11 cellular contexts compared by ENCODE assay signal in genomic region chr19:939922-940321, GRCh38. TPM values are rescaled to one million over a fixed set of nuclear protein-coding genes. Genes with fewer than 3 reads are reported as not detected.
DNase-seq lines count a peak whose midpoint lies in the region; ATAC-seq and TF ChIP-seq lines count a peak whose summit lies in the region.
"Had no signal": no experiment of that assay in that cellular context is flagged by ENCODE, and none has a peak within 500 bp of the region (broad histone marks: within the 10 kb centered on the region; RNA-seq: fewer than 3 reads in every experiment).

No MANE protein-coding gene starts in this region.

- CTCF ChIA-PET in activated CD8-positive, alpha-beta T cell treated with anti-CD3 and anti-CD28 coated beads, Interleukin-2, amount 10 ng/mL, durations not matched to agents 7 days and 5 days (lab: Charles Lee), result interaction anchor here (1.3 kb wide), 1 partner anchor 44 kb away, joined by 3 read pairs; the partner anchor contains the start of gene WDR18

- WGBS in liver, result 98% methylated on average over 7 of the region's 7 CpGs

- no peaks in the 10 kb centered on the region for H3K27me3 Mint-ChIP-seq in activated T-cell treated with anti-CD3 and anti-CD28 coated beads, Interleukin-2, amount 50 U/mL, for 72 hours (ENCODE audit: low read depth)
- peaks cover 13% of the 10 kb centered on the region for H3K27me3 Mint-ChIP-seq in activated CD8-positive, alpha-beta T cell treated with anti-CD3 and anti-CD28 coated beads, Interleukin-2, amount 10 ng/mL, durations not matched to agents 7 days and 5 days (ENCODE audit: low read depth)

- no peak for ATAC-seq in activated T-cell treated with anti-CD3 and anti-CD28 coated beads, Interleukin-2, amount 50 U/mL, for 72 hours (replicated peaks in 1 of 2)
- no peak for ATAC-seq in activated CD8-positive, alpha-beta T cell treated with anti-CD3 and anti-CD28 coated beads, Interleukin-2, amount 10 ng/mL, durations not matched to agents 7 days and 5 days
- no peak for ATAC-seq in GM18868 (IDR thresholded peaks at IDR 0.05; ENCODE audit: unreplicated experiment)

- no peaks in the 10 kb centered on the region for H3K9me3 ChIP-seq in liver (ENCODE audit: control insufficient read depth in 4 of 4, low read length in 3 of 4)
- no peaks in the 10 kb centered on the region for H3K9me3 ChIP-seq in subcutaneous abdominal adipose tissue (ENCODE audit: control insufficient read depth in 5 of 5, low read length in 5 of 5)

- no peak for TF ChIP-seq RAD21 in liver (IDR thresholded peaks at IDR 0.05)

- POLR2A ChIA-PET in activated CD8-positive, alpha-beta T cell treated with anti-CD3 and anti-CD28 coated beads, Interleukin-2, amount 10 ng/mL, durations not matched to agents 7 days and 5 days (lab: Charles Lee), result no interaction called here

- H3K9ac ChIP-seq in liver (ENCODE audit: low read depth in 1 of 2, low read length in 2 of 2) (no peak overlapping the region), subcutaneous abdominal adipose tissue (ENCODE audit: low read length in 5 of 5) (peak overlapping the region in 1 of 5 donors; percentile 47)

- H3K36me3 Mint-ChIP-seq in activated T-cell treated with anti-CD3 and anti-CD28 coated beads, Interleukin-2, amount 50 U/mL, for 72 hours (ENCODE audit: insufficient read depth in 2 of 2), result peaks cover 0 to 1% of the 10 kb centered on the region in 2 donors
- H3K36me3 Mint-ChIP-seq in activated CD8-positive, alpha-beta T cell treated with anti-CD3 and anti-CD28 coated beads, Interleukin-2, amount 10 ng/mL, durations not matched to agents 7 days and 5 days (ENCODE audit: low read depth), result peaks cover 33% of the 10 kb centered on the region

- DNase-seq in activated T-cell treated with anti-CD3 and anti-CD28 coated beads, Interleukin-2, amount 50 U/mL, for 72 hours, result no peak
- DNase-seq in activated T-cell treated with anti-CD3 and anti-CD28 coated beads, Interleukin-2, amount 50 U/mL, for 1 hour, result no peak
- no peak for DNase-seq in activated CD8-positive, alpha-beta T cell treated with anti-CD3 and anti-CD28 coated beads, Interleukin-2, amount 10 ng/mL, durations not matched to agents 7 days and 5 days
- DNase-seq in GDM1 (lab: John Stamatoyannopoulos, UW) (no peak), UCSD-AML1 (lab: John Stamatoyannopoulos, UW; ENCODE audit: unreplicated experiment) (no peak)
- DNase-seq: NCI-H2107, RPMI8226 had no signal

- H3K4me3 ChIP-seq in liver (ENCODE audit: low read depth in 1 of 3, low read length in 3 of 3) (no peak overlapping the region), subcutaneous abdominal adipose tissue (ENCODE audit: low read depth in 1 of 5, low read length in 5 of 5) (no peak overlapping the region)

- peak overlapping the region; percentile 77 to 89 for H3K27ac ChIP-seq in liver (ENCODE audit: low read depth in 1 of 2, low read length in 2 of 2)
- H3K27ac ChIP-seq in subcutaneous abdominal adipose tissue (ENCODE audit: low read depth, low read length), result peak overlapping the region; percentile 41

- no peak for TF ChIP-seq CTCF in liver (IDR thresholded peaks at IDR 0.05; ENCODE audit: low read depth, low read length, missing input control)

- peaks cover 24 to 39% (median 30%) of the 10 kb centered on the region in 4 donors for H3K4me1 ChIP-seq in liver (ENCODE audit: control insufficient read depth in 4 of 4, insufficient read depth in 4 of 4, low read length in 3 of 4)
- H3K4me1 ChIP-seq in subcutaneous abdominal adipose tissue (ENCODE audit: control insufficient read depth in 5 of 5, insufficient read depth in 5 of 5, low read length in 5 of 5), result peaks cover 4 to 65% (median 36%) of the 10 kb centered on the region in 5 donors

- H3K27me3 ChIP-seq in liver (ENCODE audit: control insufficient read depth in 4 of 4, insufficient read depth in 4 of 4, low read length in 3 of 4) (no peaks in the 10 kb centered on the region), subcutaneous abdominal adipose tissue (ENCODE audit: control insufficient read depth in 5 of 5, insufficient read depth in 4 of 5, low read length in 5 of 5) (no peaks in the 10 kb centered on the region)

- peaks cover 33% of the 10 kb centered on the region for H3K4me1 Mint-ChIP-seq in activated T-cell treated with anti-CD3 and anti-CD28 coated beads, Interleukin-2, amount 50 U/mL, for 72 hours (ENCODE audit: low read depth)
- H3K4me1 Mint-ChIP-seq in activated CD8-positive, alpha-beta T cell treated with anti-CD3 and anti-CD28 coated beads, Interleukin-2, amount 10 ng/mL, durations not matched to agents 7 days and 5 days (ENCODE audit: low read depth), result peaks cover 39% of the 10 kb centered on the region

- peak overlapping the region; percentile 86 to 90 for H3K4me3 Mint-ChIP-seq in activated T-cell treated with anti-CD3 and anti-CD28 coated beads, Interleukin-2, amount 50 U/mL, for 72 hours
- H3K4me3 Mint-ChIP-seq in activated CD8-positive, alpha-beta T cell treated with anti-CD3 and anti-CD28 coated beads, Interleukin-2, amount 10 ng/mL, durations not matched to agents 7 days and 5 days, result peak overlapping the region; percentile 48

- peak overlapping the region; percentile 67 for H3K27ac Mint-ChIP-seq in activated T-cell treated with anti-CD3 and anti-CD28 coated beads, Interleukin-2, amount 50 U/mL, for 72 hours
- H3K27ac Mint-ChIP-seq in activated CD8-positive, alpha-beta T cell treated with anti-CD3 and anti-CD28 coated beads, Interleukin-2, amount 10 ng/mL, durations not matched to agents 7 days and 5 days, result no peak overlapping the region

- H3K9me3 Mint-ChIP-seq in activated T-cell treated with anti-CD3 and anti-CD28 coated beads, Interleukin-2, amount 50 U/mL, for 72 hours, result peaks cover 0 to 1% of the 10 kb centered on the region in 2 donors
- no peaks in the 10 kb centered on the region for H3K9me3 Mint-ChIP-seq in activated CD8-positive, alpha-beta T cell treated with anti-CD3 and anti-CD28 coated beads, Interleukin-2, amount 10 ng/mL, durations not matched to agents 7 days and 5 days (ENCODE audit: insufficient read depth)

- H3K36me3 ChIP-seq in liver (ENCODE audit: control insufficient read depth in 4 of 4, insufficient read depth in 3 of 4, low read depth in 1 of 4, low read length in 3 of 4), result no peaks in the 10 kb centered on the region
- peaks cover 0 to 22% (median 6%) of the 10 kb centered on the region in 5 donors for H3K36me3 ChIP-seq in subcutaneous abdominal adipose tissue (ENCODE audit: control insufficient read depth in 5 of 5, insufficient read depth in 5 of 5, low read length in 5 of 5)

TF ChIP-seq in liver, 16 proteins besides CTCF, POLR2A, EP300 and RAD21 (continues in another document):
- TF ChIP-seq GABPA (IDR thresholded peaks at IDR 0.05 in 1 of 2, conservative IDR thresholded peaks at IDR 0.05 in 1 of 2), result no peak
- TF ChIP-seq ATF3 (IDR thresholded peaks at IDR 0.05), result no peak

RNA-seq across cellular contexts. Expression of gene ARID3A, which starts 14.1 kb away (rescaled TPM):
- 10 to 100 TPM; 31.7 to 34.0 TPM for total RNA-seq in activated T-cell treated with anti-CD3 and anti-CD28 coated beads, Interleukin-2, amount 50 U/mL, for 72 hours
- 10 to 100 TPM; 26.7 to 27.7 TPM for total RNA-seq in activated CD8-positive, alpha-beta T cell treated with anti-CD3 and anti-CD28 coated beads, Interleukin-2, amount 10 ng/mL, durations not matched to agents 7 days and 5 days
- total RNA-seq in liver, result 10 to 100 TPM in 1 of 2 donors, 1 to 10 TPM in 1; 5.2 to 42.4 TPM
- 1 to 10 TPM in 1 of 2 donors, under 1 TPM in 1; 0.74 to 1.0 TPM for polyA plus RNA-seq in liver

RNA-seq across cellular contexts. Expression of gene KISS1R, which starts 22.8 kb away (rescaled TPM):
- total RNA-seq in activated T-cell treated with anti-CD3 and anti-CD28 coated beads, Interleukin-2, amount 50 U/mL, for 72 hours, result 1 to 10 TPM; 1.0 to 3.6 TPM
- 1 to 10 TPM in 1 of 2 experiments, under 1 TPM in 1; 0.55 to 1.1 TPM for total RNA-seq in activated CD8-positive, alpha-beta T cell treated with anti-CD3 and anti-CD28 coated beads, Interleukin-2, amount 10 ng/mL, durations not matched to agents 7 days and 5 days
- total RNA-seq in liver, result not detected
- polyA plus RNA-seq in liver, result not detected

RNA-seq across cellular contexts. Expression of gene R3HDM4, which starts 26.9 kb away (rescaled TPM):
- 100 to 1,000 TPM; 109 to 126 TPM for total RNA-seq in activated T-cell treated with anti-CD3 and anti-CD28 coated beads, Interleukin-2, amount 50 U/mL, for 72 hours
- total RNA-seq in activated CD8-positive, alpha-beta T cell treated with anti-CD3 and anti-CD28 coated beads, Interleukin-2, amount 10 ng/mL, durations not matched to agents 7 days and 5 days, result 10 to 100 TPM; 75.9 to 76.7 TPM
- 10 to 100 TPM; 17.4 to 72.4 TPM for total RNA-seq in liver
- 10 to 100 TPM; 14.1 to 23.0 TPM for polyA plus RNA-seq in liver

RNA-seq across cellular contexts. Expression of gene WDR18, which starts 44.2 kb away (rescaled TPM):
- total RNA-seq in activated T-cell treated with anti-CD3 and anti-CD28 coated beads, Interleukin-2, amount 50 U/mL, for 72 hours, result 10 to 100 TPM; 59.6 TPM
- total RNA-seq in activated CD8-positive, alpha-beta T cell treated with anti-CD3 and anti-CD28 coated beads, Interleukin-2, amount 10 ng/mL, durations not matched to agents 7 days and 5 days, result 10 to 100 TPM; 51.5 to 53.0 TPM
- total RNA-seq in liver, result 10 to 100 TPM; 24.3 to 41.7 TPM
- 10 to 100 TPM; 33.8 to 45.3 TPM for polyA plus RNA-seq in liver

RNA-seq across cellular contexts. Expression of gene RNU6-9, which starts 46.6 kb away (rescaled TPM):
- not detected for total RNA-seq in activated T-cell treated with anti-CD3 and anti-CD28 coated beads, Interleukin-2, amount 50 U/mL, for 72 hours
- total RNA-seq in activated CD8-positive, alpha-beta T cell treated with anti-CD3 and anti-CD28 coated beads, Interleukin-2, amount 10 ng/mL, durations not matched to agents 7 days and 5 days, result not detected
- total RNA-seq in liver, result not detected
- not detected for polyA plus RNA-seq in liver
- polyA plus RNA-seq: neural cell had no signal
